Comparison of ENCODE assay signal across 14 cellular contexts in the genomic region with DNA sequence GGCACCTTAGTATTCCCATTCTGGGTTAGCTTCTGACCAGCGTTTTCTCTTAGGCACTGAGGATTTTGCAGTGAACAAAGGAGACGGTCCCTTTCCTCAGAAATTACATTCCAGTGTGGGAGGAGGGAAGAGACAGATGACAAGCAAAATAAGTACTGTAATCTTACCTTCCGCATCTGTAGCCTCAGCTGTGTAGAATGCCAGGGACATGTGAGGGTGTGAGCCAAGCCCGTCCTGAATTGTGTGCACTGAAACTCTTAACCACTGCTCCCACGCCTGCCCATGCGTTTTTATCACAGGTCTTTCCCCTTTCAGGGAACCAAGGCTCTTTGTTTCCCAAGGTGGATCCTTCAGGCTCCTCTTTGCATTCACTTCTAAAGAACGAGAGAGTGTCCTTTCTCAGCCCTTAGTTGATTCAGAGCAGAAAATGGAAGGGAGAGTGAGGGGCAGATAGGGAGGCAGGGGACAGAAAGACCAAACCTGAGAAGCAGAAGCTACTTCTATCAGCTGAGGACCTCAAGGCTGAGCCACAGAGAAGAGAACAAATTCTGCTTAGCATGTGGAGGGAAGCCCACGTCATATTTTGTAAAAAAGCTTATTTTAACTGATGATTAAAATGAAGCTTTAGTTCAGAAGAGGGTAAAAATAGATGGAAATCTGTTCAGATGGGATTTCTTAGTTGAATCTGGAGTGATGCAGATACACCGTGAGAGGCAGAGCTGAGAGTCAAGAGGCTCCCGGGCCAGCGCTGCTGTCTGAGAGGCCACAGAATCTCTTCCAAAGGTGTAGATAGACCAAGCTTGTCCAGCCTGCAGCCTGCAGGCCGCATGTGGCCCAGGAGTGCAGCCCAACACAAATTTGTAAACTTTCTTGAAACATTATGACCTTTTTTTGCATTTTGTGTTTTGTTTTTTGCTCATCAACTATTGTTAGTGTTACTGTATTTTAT.
A peak's percentile ranks its signal among the peaks of the same experiment; 100 is the strongest.
DNase-seq lines count a peak whose midpoint lies in the region; ATAC-seq and TF ChIP-seq lines count a peak whose summit lies in the region.
"Had no signal": no experiment of that assay in that cellular context is flagged by ENCODE, and none has a peak within 500 bp of the region (broad histone marks: within the 10 kb centered on the region; RNA-seq: fewer than 3 reads in every experiment).

No MANE protein-coding gene starts in this region.

- no peaks in the 10 kb centered on the region for H3K27me3 ChIP-seq in gastroesophageal sphincter
- H3K27me3 ChIP-seq: ascending aorta had no signal

- DNase-seq in activated CD4-positive, alpha-beta T cell treated with anti-CD3 and anti-CD28 coated beads, Interleukin-2, amount 10 ng/mL, durations not matched to agents 24 days and 14 days = no peak
- no peak for DNase-seq in activated CD4-positive, alpha-beta T cell treated with anti-CD3 and anti-CD28 coated beads, Interleukin-2, amount 50 U/mL, for 1 hour
- DNase-seq in NCI-H524 (lab: John Stamatoyannopoulos, UW) (peak; percentile 27 to 78), retina (peak; percentile 5), NCI-H1417 (lab: John Stamatoyannopoulos, UW) (no peak)
- DNase-seq in effector memory CD8-positive, alpha-beta T cell = no peak
- DNase-seq: activated CD8-positive, alpha-beta memory T cell treated with anti-CD3 and anti-CD28 coated beads, Interleukin-2, amount 50 U/mL, for 4 hours; left cardiac atrium; NCI-H2107 had no signal

- 69 to 83% methylated on average over 8 to 11 of the region's 12 CpGs for WGBS in gastroesophageal sphincter (ENCODE audit: low coverage in 1 of 2), 2 donors

- no peak for TF ChIP-seq CTCF in gastroesophageal sphincter (IDR thresholded peaks at IDR 0.05)

- no peaks in the 10 kb centered on the region for H3K27me3 Mint-ChIP-seq in activated CD4-positive, alpha-beta T cell treated with anti-CD3 and anti-CD28 coated beads, Interleukin-2, amount 10 ng/mL, durations not matched to agents 24 days and 14 days
- H3K27me3 Mint-ChIP-seq in effector memory CD8-positive, alpha-beta T cell = no peaks in the 10 kb centered on the region

- H3K27ac Mint-ChIP-seq in activated CD4-positive, alpha-beta T cell treated with anti-CD3 and anti-CD28 coated beads, Interleukin-2, amount 10 ng/mL, durations not matched to agents 24 days and 14 days = no peak overlapping the region
- H3K27ac Mint-ChIP-seq in effector memory CD8-positive, alpha-beta T cell = peak overlapping the region; percentile 26 to 61

- ATAC-seq in effector memory CD8-positive, alpha-beta T cell (replicated peaks) = no peak
- no peak for ATAC-seq in gastroesophageal sphincter
- ATAC-seq in HG03139 (IDR thresholded peaks at IDR 0.05; ENCODE audit: unreplicated experiment) = no peak
- ATAC-seq: Panc1 had no signal

- H3K9me3 Mint-ChIP-seq in activated CD4-positive, alpha-beta T cell treated with anti-CD3 and anti-CD28 coated beads, Interleukin-2, amount 10 ng/mL, durations not matched to agents 24 days and 14 days = no peaks in the 10 kb centered on the region
- H3K9me3 Mint-ChIP-seq in effector memory CD8-positive, alpha-beta T cell = no peaks in the 10 kb centered on the region

- H3K36me3 ChIP-seq in gastroesophageal sphincter = no peaks in the 10 kb centered on the region
- H3K36me3 ChIP-seq: ascending aorta had no signal

- peaks cover 65% of the 10 kb centered on the region for H3K4me1 Mint-ChIP-seq in activated CD4-positive, alpha-beta T cell treated with anti-CD3 and anti-CD28 coated beads, Interleukin-2, amount 10 ng/mL, durations not matched to agents 24 days and 14 days
- H3K4me1 Mint-ChIP-seq in effector memory CD8-positive, alpha-beta T cell (ENCODE audit: low read depth in 2 of 2) = peaks cover 59% of the 10 kb centered on the region in 2 donors

- no peak overlapping the region for H3K27ac ChIP-seq in gastroesophageal sphincter
- H3K27ac ChIP-seq: ascending aorta, HL-60 had no signal

- no peaks in the 10 kb centered on the region for H3K9me3 ChIP-seq in gastroesophageal sphincter
- H3K9me3 ChIP-seq: ascending aorta had no signal

- peak overlapping the region; percentile 53 for H3K4me3 Mint-ChIP-seq in activated CD4-positive, alpha-beta T cell treated with anti-CD3 and anti-CD28 coated beads, Interleukin-2, amount 10 ng/mL, durations not matched to agents 24 days and 14 days
- H3K4me3 Mint-ChIP-seq in effector memory CD8-positive, alpha-beta T cell = peak overlapping the region; percentile 60 to 69

- no peak for TF ChIP-seq EP300 in gastroesophageal sphincter (IDR thresholded peaks at IDR 0.05)

- H3K4me1 ChIP-seq in gastroesophageal sphincter = peaks cover 0 to 78% (median 25%) of the 10 kb centered on the region in 3 donors

- intact Hi-C loops in activated CD4-positive, alpha-beta T cell treated with anti-CD3 and anti-CD28 coated beads, Interleukin-2, amount 10 ng/mL, durations not matched to agents 24 days and 14 days (cut with micrococcal nuclease) = no loop called here

- no peak for TF ChIP-seq POLR2A in gastroesophageal sphincter (IDR thresholded peaks at IDR 0.05)

- peaks cover 6% of the 10 kb centered on the region for H3K36me3 Mint-ChIP-seq in activated CD4-positive, alpha-beta T cell treated with anti-CD3 and anti-CD28 coated beads, Interleukin-2, amount 10 ng/mL, durations not matched to agents 24 days and 14 days (ENCODE audit: low read depth)
- peaks cover 10% of the 10 kb centered on the region for H3K36me3 Mint-ChIP-seq in effector memory CD8-positive, alpha-beta T cell (ENCODE audit: insufficient read depth)

- H3K4me3 ChIP-seq in gastroesophageal sphincter = no peak overlapping the region
- H3K4me3 ChIP-seq: ascending aorta had no signal

Comparison
In these comparisons a context has a peak if more than half of its experiments do, and no peak if none do; other contexts are left out.
1. DNase-seq: peak in NCI-H524 (2 of 2) and retina (single experiment); none in activated CD4-positive, alpha-beta T cell treated with anti-CD3 and anti-CD28 coated beads, Interleukin-2, amount 10 ng/mL, durations not matched to agents 24 days and 14 days (single experiment), activated CD4-positive, alpha-beta T cell treated with anti-CD3 and anti-CD28 coated beads, Interleukin-2, amount 50 U/mL, for 1 hour (single experiment), effector memory CD8-positive, alpha-beta T cell (0 of 3) and NCI-H1417 (0 of 3).